In genomic region chr21:28928578-28929124, GRCh38 we compare ENCODE assay signal across 27 cellular contexts.
"Had no signal": no experiment of that assay in that cellular context is flagged by ENCODE, and none has a peak within 500 bp of the region (broad histone marks: within the 10 kb centered on the region; RNA-seq: fewer than 3 reads in every experiment).

No MANE protein-coding gene starts in this region.

- H3K27ac Mint-ChIP-seq: activated CD4-positive, alpha-beta T cell treated with anti-CD3 and anti-CD28 coated beads, Interleukin-2, amount 10 ng/mL, durations not matched to agents 7 days and 5 days; activated CD8-positive, alpha-beta memory T cell treated with anti-CD3 and anti-CD28 coated beads, Interleukin-2, amount 10 ng/mL, durations not matched to agents 7 days and 5 days; activated CD8-positive, alpha-beta T cell treated with anti-CD3 and anti-CD28 coated beads for 36 hours; activated naive CD8-positive, alpha-beta T cell treated with anti-CD3 and anti-CD28 coated beads, Interleukin-2, amount 10 ng/mL, durations not matched to agents 7 days and 5 days; dendritic cell treated with granulocyte-macrophage colony-stimulating factor and Interleukin-4, amounts not matched to agents 40 ng/mL and 50 ng/mL, for 4 days; nephron; stimulated activated naive CD8-positive, alpha-beta T cell treated with anti-CD3 and anti-CD28 coated beads, Interleukin-15, Interleukin-2, amounts not matched to agents 100 ng/mL and 50 ng/mL, for 24 hours; T-helper 2 cell treated with Interferon-gamma antibody and Interleukin-4, amounts not matched to agents 5 μg/mL and 100 μg/mL, for 36 hours had no signal

- H3K4me1 Mint-ChIP-seq: activated CD8-positive, alpha-beta memory T cell treated with anti-CD3 and anti-CD28 coated beads, Interleukin-2, amount 10 ng/mL, durations not matched to agents 7 days and 5 days; nephron had no signal

- H3K9me3 Mint-ChIP-seq: activated CD4-positive, alpha-beta T cell treated with anti-CD3 and anti-CD28 coated beads, Interleukin-2, amount 10 ng/mL, durations not matched to agents 7 days and 5 days; activated CD8-positive, alpha-beta T cell treated with anti-CD3 and anti-CD28 coated beads for 36 hours; activated naive CD8-positive, alpha-beta T cell treated with anti-CD3 and anti-CD28 coated beads, Interleukin-2, amount 10 ng/mL, durations not matched to agents 7 days and 5 days; dendritic cell treated with granulocyte-macrophage colony-stimulating factor and Interleukin-4, amounts not matched to agents 40 ng/mL and 50 ng/mL, for 4 days; nephron; stimulated activated naive CD8-positive, alpha-beta T cell treated with anti-CD3 and anti-CD28 coated beads, Interleukin-15, Interleukin-2, amounts not matched to agents 100 ng/mL and 50 ng/mL, for 24 hours; T-cell; T-helper 2 cell treated with Interferon-gamma antibody and Interleukin-4, amounts not matched to agents 5 μg/mL and 100 μg/mL, for 36 hours had no signal

- ATAC-seq: activated CD8-positive, alpha-beta memory T cell treated with anti-CD3 and anti-CD28 coated beads, Interleukin-2, amount 10 ng/mL, durations not matched to agents 7 days and 5 days; activated CD8-positive, alpha-beta T cell treated with anti-CD3 and anti-CD28 coated beads for 36 hours; gastroesophageal sphincter; heart left ventricle; left cardiac atrium; pancreas; right cardiac atrium; T-cell; upper lobe of right lung had no signal

- H3K27me3 ChIP-seq: gastroesophageal sphincter, heart left ventricle, neutrophil, pancreas, thyroid gland, upper lobe of right lung had no signal

- DNase-seq: activated CD4-positive, alpha-beta T cell treated with anti-CD3 and anti-CD28 coated beads, Interleukin-2, amount 10 ng/mL, durations not matched to agents 7 days and 5 days; activated CD4-positive, CD25-positive, alpha-beta regulatory T cell treated with anti-CD3 and anti-CD28 coated beads, Interleukin-2, amount 50 U/mL, for 72 hours; activated CD8-positive, alpha-beta memory T cell treated with anti-CD3 and anti-CD28 coated beads, Interleukin-2, amount 10 ng/mL, durations not matched to agents 7 days and 5 days; activated CD8-positive, alpha-beta T cell treated with anti-CD3 and anti-CD28 coated beads for 36 hours; activated naive CD4-positive, alpha-beta T cell; activated naive CD8-positive, alpha-beta T cell treated with anti-CD3 and anti-CD28 coated beads, Interleukin-2, amount 10 ng/mL, durations not matched to agents 7 days and 5 days; activated T-cell treated with anti-CD3 and anti-CD28 coated beads for 4 hours; amniotic stem cell; effector CD8-positive, alpha-beta T cell; heart left ventricle; islet precursor cell; left cardiac atrium; mesenchymal stem cell; pancreas; right cardiac atrium; stimulated activated CD4-positive, alpha-beta T cell treated with anti-CD3 and anti-CD28 coated beads, Interleukin-12 subunit alpha, Interleukin-12 subunit beta, amount 100 ng/mL, for 4 hours; stimulated activated CD4-positive, alpha-beta T cell treated with anti-CD3 and anti-CD28 coated beads, Interleukin-4, amount 100 ng/mL, for 4 hours; T-cell; thyroid gland; upper lobe of right lung; WERI-Rb-1 had no signal

- H3K27ac ChIP-seq: heart left ventricle, neutrophil, pancreas, thyroid gland, upper lobe of right lung, WERI-Rb-1 had no signal

- H3K9me3 ChIP-seq: gastroesophageal sphincter, heart left ventricle, neutrophil, pancreas, thyroid gland, upper lobe of right lung had no signal

- H3K27me3 Mint-ChIP-seq: activated CD4-positive, alpha-beta T cell treated with anti-CD3 and anti-CD28 coated beads, Interleukin-2, amount 10 ng/mL, durations not matched to agents 7 days and 5 days; activated CD8-positive, alpha-beta memory T cell treated with anti-CD3 and anti-CD28 coated beads, Interleukin-2, amount 10 ng/mL, durations not matched to agents 7 days and 5 days; activated CD8-positive, alpha-beta T cell treated with anti-CD3 and anti-CD28 coated beads for 36 hours; activated naive CD8-positive, alpha-beta T cell treated with anti-CD3 and anti-CD28 coated beads, Interleukin-2, amount 10 ng/mL, durations not matched to agents 7 days and 5 days; dendritic cell treated with granulocyte-macrophage colony-stimulating factor and Interleukin-4, amounts not matched to agents 40 ng/mL and 50 ng/mL, for 4 days; stimulated activated naive CD8-positive, alpha-beta T cell treated with anti-CD3 and anti-CD28 coated beads, Interleukin-15, Interleukin-2, amounts not matched to agents 100 ng/mL and 50 ng/mL, for 24 hours; T-cell had no signal

- H3K4me3 Mint-ChIP-seq: activated CD4-positive, alpha-beta T cell treated with anti-CD3 and anti-CD28 coated beads, Interleukin-2, amount 10 ng/mL, durations not matched to agents 7 days and 5 days; activated CD8-positive, alpha-beta memory T cell treated with anti-CD3 and anti-CD28 coated beads, Interleukin-2, amount 10 ng/mL, durations not matched to agents 7 days and 5 days; activated CD8-positive, alpha-beta T cell treated with anti-CD3 and anti-CD28 coated beads for 36 hours; activated naive CD8-positive, alpha-beta T cell treated with anti-CD3 and anti-CD28 coated beads, Interleukin-2, amount 10 ng/mL, durations not matched to agents 7 days and 5 days; dendritic cell treated with granulocyte-macrophage colony-stimulating factor and Interleukin-4, amounts not matched to agents 40 ng/mL and 50 ng/mL, for 4 days; nephron; stimulated activated naive CD8-positive, alpha-beta T cell treated with anti-CD3 and anti-CD28 coated beads, Interleukin-15, Interleukin-2, amounts not matched to agents 100 ng/mL and 50 ng/mL, for 24 hours; T-cell; T-helper 2 cell treated with Interferon-gamma antibody and Interleukin-4, amounts not matched to agents 5 μg/mL and 100 μg/mL, for 36 hours had no signal

- H3K4me1 ChIP-seq: heart left ventricle, thyroid gland, upper lobe of right lung had no signal

- H3K4me3 ChIP-seq: gastroesophageal sphincter, heart left ventricle, pancreas, thyroid gland, upper lobe of right lung had no signal
